11 cellular contexts compared by ENCODE assay signal in genomic region chr2:101752708-101753107, GRCh38. TPM values are rescaled to one million over a fixed set of nuclear protein-coding genes. Genes with fewer than 3 reads are reported as not detected.
DNase-seq lines count a peak whose midpoint lies in the region; ATAC-seq and TF ChIP-seq lines count a peak whose summit lies in the region.
"Had no signal": no experiment of that assay in that cellular context is flagged by ENCODE, and none has a peak within 500 bp of the region (broad histone marks: within the 10 kb centered on the region; RNA-seq: fewer than 3 reads in every experiment).

No MANE protein-coding gene starts in this region.

- H3K4me2 ChIP-seq in DOHH2 (ENCODE audit: low read length), result peak overlapping the region; percentile 90

- ATAC-seq in HG03378 (IDR thresholded peaks at IDR 0.05; ENCODE audit: unreplicated experiment) (no peak), HG03565 (IDR thresholded peaks at IDR 0.05; ENCODE audit: unreplicated experiment) (no peak)
- ATAC-seq: lower lobe of right lung had no signal

- intact Hi-C loops in prostate gland (cut with DNase I) (loop anchor here (5.0 kb wide), 1 partner anchor 55 kb away; the partner anchor contains the start of gene MAP4K4), CD14-positive monocyte (cut with micrococcal nuclease) (no loop called here)

- H3F3A ChIP-seq in DOHH2 (ENCODE audit: control insufficient read depth, insufficient read depth), result peaks cover 43% of the 10 kb centered on the region

- H3K27ac ChIP-seq in DOHH2 (ENCODE audit: low read depth, low read length) (peak overlapping the region; percentile 97), prostate gland (no peak overlapping the region)
- H3K27ac ChIP-seq: lower lobe of right lung, testis had no signal

- peak; percentile 66 for DNase-seq in astrocyte of the hippocampus (ENCODE audit: low read depth, low spot score)
- peak; percentile 75 to 92 for DNase-seq in hippocampal formation (lab: John Stamatoyannopoulos, UW)
- peak; percentile 39 for DNase-seq in prostate gland (ENCODE audit: low spot score)
- DNase-seq in CD14-positive monocyte (ENCODE audit: low spot score), result no peak
- DNase-seq in activated CD8-positive, alpha-beta memory T cell treated with anti-CD3 and anti-CD28 coated beads for 24 hours, result no peak
- DNase-seq: CD4-positive, alpha-beta memory T cell; lower lobe of right lung; testis had no signal

- TF ChIP-seq CTCF in DOHH2 (IDR thresholded peaks at IDR 0.05; ENCODE audit: low read depth, low read length, poor library complexity, severe bottlenecking), result no peak
- no peak for TF ChIP-seq CTCF in prostate gland (IDR thresholded peaks at IDR 0.05)
- TF ChIP-seq CTCF in CD14-positive monocyte (IDR thresholded peaks at IDR 0.05), result no peak

- peaks cover 17% of the 10 kb centered on the region; the same call in 1 of the 2 replicates for H4K20me1 ChIP-seq in DOHH2 (ENCODE audit: control insufficient read depth, insufficient read depth, low read depth, low read length)

- H3K4me1 Mint-ChIP-seq in CD14-positive monocyte, result peaks cover 65% of the 10 kb centered on the region

- peaks cover 3 to 7% of the 10 kb centered on the region in 2 donors for H3K36me3 Mint-ChIP-seq in CD14-positive monocyte

- no peak overlapping the region for H3K27ac Mint-ChIP-seq in CD14-positive monocyte

- H3K4me3 ChIP-seq in DOHH2 (ENCODE audit: low read length), result peak overlapping the region; percentile 67
- no peak overlapping the region for H3K4me3 ChIP-seq in prostate gland
- H3K4me3 ChIP-seq: lower lobe of right lung, testis had no signal

- H3K9me3 ChIP-seq in DOHH2 (ENCODE audit: control insufficient read depth, insufficient read depth, low read length) (0 out of 2 replicates have a peak, but pooled peaks cover 6% of the 10 kb centered on the region), prostate gland (no peaks in the 10 kb centered on the region)
- H3K9me3 ChIP-seq: lower lobe of right lung, testis had no signal

- H3K4me1 ChIP-seq in DOHH2 (ENCODE audit: control insufficient read depth, low read length) (peaks cover 79% of the 10 kb centered on the region), prostate gland (replicated peaks) (peaks cover 5% of the 10 kb centered on the region)

- peaks cover 72% of the 10 kb centered on the region for H3K79me2 ChIP-seq in DOHH2 (ENCODE audit: control insufficient read depth, low read length)

- H3K27me3 Mint-ChIP-seq in CD14-positive monocyte (ENCODE audit: low read depth in 3 of 3), result no peaks in the 10 kb centered on the region
- H3K27me3 Mint-ChIP-seq: CD4-positive, alpha-beta memory T cell had no signal

- 9% methylated on average over 5 of the region's 5 CpGs for WGBS in prostate gland

- H3K36me3 ChIP-seq in DOHH2 (ENCODE audit: control insufficient read depth, low read length), result peaks cover 30% of the 10 kb centered on the region
- no peaks in the 10 kb centered on the region for H3K36me3 ChIP-seq in prostate gland
- H3K36me3 ChIP-seq: lower lobe of right lung had no signal

- no peaks in the 10 kb centered on the region for H3K9me2 ChIP-seq in DOHH2 (replicated peaks; ENCODE audit: control insufficient read depth, low read length)

- no peak for TF ChIP-seq POLR2A in prostate gland (IDR thresholded peaks at IDR 0.05)

- no peak overlapping the region for H3K4me3 Mint-ChIP-seq in CD14-positive monocyte

- H3K9me3 Mint-ChIP-seq in CD14-positive monocyte, result no peaks in the 10 kb centered on the region
- H3K9me3 Mint-ChIP-seq: CD4-positive, alpha-beta memory T cell had no signal

- H3K27me3 ChIP-seq in DOHH2 (ENCODE audit: control insufficient read depth, low read length), result no peaks in the 10 kb centered on the region
- H3K27me3 ChIP-seq in prostate gland (replicated peaks; ENCODE audit: insufficient read depth), result no peaks in the 10 kb centered on the region
- H3K27me3 ChIP-seq: testis had no signal

RNA-seq across cellular contexts. Expression of gene MAP4K4, which starts 55.2 kb away (rescaled TPM):
- 100 to 1,000 TPM in 1 of 2 donors, 10 to 100 TPM in 1; 23.6 to 107 TPM for total RNA-seq in prostate gland
- 1 to 10 TPM; 5.3 to 8.7 TPM for polyA plus RNA-seq in CD14-positive monocyte

Comparison
In these comparisons a context has a peak if more than half of its experiments do, and no peak if none do; other contexts are left out.
1. DNase-seq: peak in astrocyte of the hippocampus (single experiment), hippocampal formation (2 of 2) and prostate gland (single experiment); none in CD14-positive monocyte (single experiment) and activated CD8-positive, alpha-beta memory T cell treated with anti-CD3 and anti-CD28 coated beads for 24 hours (single experiment).